16 cellular contexts compared by ENCODE assay signal in the genomic region with DNA sequence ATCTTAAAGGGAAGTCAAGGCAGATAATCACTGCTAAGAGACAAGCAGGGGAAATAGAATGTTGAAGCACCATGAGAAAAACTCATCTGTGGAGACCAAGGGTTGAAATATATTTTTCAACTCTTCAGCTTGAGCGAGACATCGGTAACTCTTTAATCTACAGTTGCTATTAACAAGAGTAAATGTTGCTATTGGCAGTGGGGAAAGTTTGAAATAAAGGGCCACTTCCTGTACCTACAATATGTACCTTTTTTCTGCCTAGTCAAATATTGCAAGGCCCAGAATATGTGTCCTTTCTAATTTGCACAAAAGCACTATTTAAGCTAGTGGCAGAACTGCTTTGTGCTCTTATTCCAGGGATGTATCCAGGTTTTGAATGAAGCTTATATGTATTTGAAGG.
"Had no signal": no experiment of that assay in that cellular context is flagged by ENCODE, and none has a peak within 500 bp of the region (broad histone marks: within the 10 kb centered on the region; RNA-seq: fewer than 3 reads in every experiment).

No MANE protein-coding gene starts in this region.

- H3K9me3 ChIP-seq: colonic mucosa, heart left ventricle, mucosa of descending colon, neutrophil, suprapubic skin, tibial artery, upper lobe of left lung had no signal

- H3K36me3 ChIP-seq: colonic mucosa, heart left ventricle, neutrophil, suprapubic skin, tibial artery, upper lobe of left lung had no signal

- ATAC-seq: heart left ventricle; left lobe of liver; mucosa of descending colon; naive thymus-derived CD8-positive, alpha-beta T cell; right cardiac atrium had no signal

- H3K9me3 Mint-ChIP-seq: naive thymus-derived CD8-positive, alpha-beta T cell had no signal

- H3K4me1 ChIP-seq: colonic mucosa had no signal

- H3K4me3 ChIP-seq: colonic mucosa, heart left ventricle, mucosa of descending colon, suprapubic skin, tibial artery, upper lobe of left lung had no signal

- FAIRE-seq: small intestine had no signal

- DNase-seq: colonic mucosa; dermis blood vessel endothelial cell; heart left ventricle; hippocampal formation; mucosa of descending colon; naive thymus-derived CD8-positive, alpha-beta T cell; posterior cingulate gyrus; right cardiac atrium; small intestine; stimulated activated CD4-positive, alpha-beta T cell treated with anti-CD3 and anti-CD28 coated beads, Interleukin-12 subunit alpha, Interleukin-12 subunit beta, amount 100 ng/mL, for 4 hours; stimulated activated naive CD4-positive, alpha-beta T cell; tibial artery; upper lobe of left lung had no signal

- H3K4me3 Mint-ChIP-seq: naive thymus-derived CD8-positive, alpha-beta T cell had no signal

- H3K27me3 ChIP-seq: colonic mucosa, heart left ventricle, neutrophil, suprapubic skin, tibial artery, upper lobe of left lung had no signal

- H3K27ac ChIP-seq: colonic mucosa, heart left ventricle, neutrophil, suprapubic skin had no signal

- H3K36me3 Mint-ChIP-seq: naive thymus-derived CD8-positive, alpha-beta T cell had no signal

- H3K4me1 Mint-ChIP-seq: naive thymus-derived CD8-positive, alpha-beta T cell had no signal

- H3K27ac Mint-ChIP-seq: naive thymus-derived CD8-positive, alpha-beta T cell had no signal
